In the genomic region with DNA sequence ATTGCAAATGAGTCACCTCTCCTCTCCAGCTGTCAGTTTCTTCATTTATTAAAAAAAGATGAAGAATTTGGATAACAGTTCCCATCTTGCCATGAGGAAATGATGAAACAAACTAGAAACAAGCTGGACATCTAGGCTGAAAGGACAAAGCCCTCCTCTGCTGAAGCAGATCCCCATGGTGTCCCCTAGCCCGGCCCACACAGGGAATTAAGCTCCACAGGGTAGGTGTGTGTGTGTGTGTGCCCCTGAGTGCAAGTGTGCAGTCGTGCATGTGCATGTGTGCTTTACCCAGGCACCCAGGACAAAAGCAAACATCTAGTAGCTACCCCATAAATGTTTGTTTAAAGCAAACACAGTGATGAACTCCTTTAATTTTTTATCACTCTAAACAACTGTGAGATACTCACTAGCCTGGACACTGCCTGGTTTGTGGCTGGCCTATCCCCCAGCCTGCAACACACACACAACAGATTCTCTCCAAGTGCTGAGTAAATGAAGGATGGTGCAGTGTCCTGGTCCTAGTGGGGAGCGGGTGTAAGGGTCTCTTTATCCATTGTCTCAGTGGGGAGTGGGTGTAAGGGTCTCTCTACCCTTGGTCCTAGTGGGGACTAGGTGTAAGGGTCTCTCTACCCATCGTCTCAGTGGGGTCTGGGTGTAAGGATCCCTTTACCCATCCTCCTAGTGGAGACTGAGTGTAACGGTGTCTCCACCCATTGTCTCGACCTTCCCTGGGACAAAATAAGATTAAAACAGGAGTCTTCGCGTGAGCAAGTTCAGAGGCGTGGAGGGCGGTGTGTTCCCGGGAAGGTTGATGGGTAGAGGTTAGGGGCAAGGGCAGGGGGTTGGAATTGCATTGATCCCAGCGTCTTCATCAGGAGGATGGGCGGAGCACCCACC, we compare ENCODE assay signal across 8 cellular contexts.
DNase-seq lines count a peak whose midpoint lies in the region; ATAC-seq and TF ChIP-seq lines count a peak whose summit lies in the region.

No MANE protein-coding gene starts in this region.

- peaks cover 0 to 3% of the 10 kb centered on the region in 2 donors for H3K36me3 Mint-ChIP-seq in stimulated activated naive B cell treated with anti-CD40 and anti-IgM and Interleukin-4, amounts not matched to agents 10 μg/mL and 1 μg/mL and 100 μg/mL, for 72 hours

- H3K27ac Mint-ChIP-seq in stimulated activated naive B cell treated with anti-CD40 and anti-IgM and Interleukin-4, amounts not matched to agents 10 μg/mL and 1 μg/mL and 100 μg/mL, for 72 hours: no peak overlapping the region

- H3K4me1 Mint-ChIP-seq in stimulated activated naive B cell treated with anti-CD40 and anti-IgM and Interleukin-4, amounts not matched to agents 10 μg/mL and 1 μg/mL and 100 μg/mL, for 72 hours: peaks cover 12 to 21% of the 10 kb centered on the region in 2 donors

- in situ Hi-C loops in astrocyte of the cerebellum (cut with HindIII; ENCODE audit: low sequenced_read_pairs): no loop called here

- H3K4me3 ChIP-seq in AG10803 (ENCODE audit: low read length) (peak overlapping the region; percentile 82), HFF-Myc (replicated peaks; ENCODE audit: low read depth, low read length) (peak overlapping the region; percentile 71), astrocyte of the cerebellum (ENCODE audit: low read depth, low read length) (peak overlapping the region; percentile 56), iPS-18c (ENCODE audit: insufficient read depth, low read depth, low read length) (peak overlapping the region; percentile 42; the same call in 1 of the 2 replicates)

- TF ChIP-seq CTCF in AG10803 (conservative IDR thresholded peaks at IDR 0.05; ENCODE audit: low read length): peak; percentile 58
- peak; percentile 27 for TF ChIP-seq CTCF in HFF-Myc (IDR thresholded peaks at IDR 0.05; ENCODE audit: low read depth, low read length, missing control alignments)
- peak; percentile 58 for TF ChIP-seq CTCF in astrocyte of the cerebellum (IDR thresholded peaks at IDR 0.05; ENCODE audit: low read depth, low read length, missing control alignments)

- H3K27me3 Mint-ChIP-seq in stimulated activated naive B cell treated with anti-CD40 and anti-IgM and Interleukin-4, amounts not matched to agents 10 μg/mL and 1 μg/mL and 100 μg/mL, for 72 hours: peaks cover 48 to 75% of the 10 kb centered on the region in 2 donors

- no peaks in the 10 kb centered on the region for H3K9me3 ChIP-seq in iPS-18c (ENCODE audit: control insufficient read depth, insufficient read depth, low read length)

- DNase-seq in AG10803 (ENCODE audit: low read depth) (peak; percentile 77), HFF-Myc (ENCODE audit: extremely low read depth, low read depth) (no peak), astrocyte of the cerebellum (ENCODE audit: low read depth) (no peak)
- DNase-seq in stimulated activated naive B cell treated with anti-CD40 and anti-IgM and Interleukin-4, amounts not matched to agents 10 μg/mL and 1 μg/mL and 100 μg/mL, for 72 hours: no peak
- DNase-seq in stimulated activated CD4-positive, alpha-beta T cell treated with anti-CD3 and anti-CD28 coated beads, Interleukin-1b, Interleukin-23, amount 100 ng/mL, for 48 hours: no peak
- no peak for DNase-seq in activated CD4-positive, alpha-beta T cell treated with anti-CD3 and anti-CD28 coated beads for 1 hour

- ATAC-seq in stimulated activated naive B cell treated with anti-CD40 and anti-IgM and Interleukin-4, amounts not matched to agents 10 μg/mL and 1 μg/mL and 100 μg/mL, for 72 hours (replicated peaks): peak; percentile 42 to 53
- ATAC-seq in HG03342 (IDR thresholded peaks at IDR 0.05; ENCODE audit: unreplicated experiment): no peak

- H3K4me3 Mint-ChIP-seq in stimulated activated naive B cell treated with anti-CD40 and anti-IgM and Interleukin-4, amounts not matched to agents 10 μg/mL and 1 μg/mL and 100 μg/mL, for 72 hours: peak overlapping the region; percentile 75 to 85

- H3K9me3 Mint-ChIP-seq in stimulated activated naive B cell treated with anti-CD40 and anti-IgM and Interleukin-4, amounts not matched to agents 10 μg/mL and 1 μg/mL and 100 μg/mL, for 72 hours: peaks cover 6 to 8% of the 10 kb centered on the region in 2 donors
